ENCODE assay signal across 8 cellular contexts in the genomic region with DNA sequence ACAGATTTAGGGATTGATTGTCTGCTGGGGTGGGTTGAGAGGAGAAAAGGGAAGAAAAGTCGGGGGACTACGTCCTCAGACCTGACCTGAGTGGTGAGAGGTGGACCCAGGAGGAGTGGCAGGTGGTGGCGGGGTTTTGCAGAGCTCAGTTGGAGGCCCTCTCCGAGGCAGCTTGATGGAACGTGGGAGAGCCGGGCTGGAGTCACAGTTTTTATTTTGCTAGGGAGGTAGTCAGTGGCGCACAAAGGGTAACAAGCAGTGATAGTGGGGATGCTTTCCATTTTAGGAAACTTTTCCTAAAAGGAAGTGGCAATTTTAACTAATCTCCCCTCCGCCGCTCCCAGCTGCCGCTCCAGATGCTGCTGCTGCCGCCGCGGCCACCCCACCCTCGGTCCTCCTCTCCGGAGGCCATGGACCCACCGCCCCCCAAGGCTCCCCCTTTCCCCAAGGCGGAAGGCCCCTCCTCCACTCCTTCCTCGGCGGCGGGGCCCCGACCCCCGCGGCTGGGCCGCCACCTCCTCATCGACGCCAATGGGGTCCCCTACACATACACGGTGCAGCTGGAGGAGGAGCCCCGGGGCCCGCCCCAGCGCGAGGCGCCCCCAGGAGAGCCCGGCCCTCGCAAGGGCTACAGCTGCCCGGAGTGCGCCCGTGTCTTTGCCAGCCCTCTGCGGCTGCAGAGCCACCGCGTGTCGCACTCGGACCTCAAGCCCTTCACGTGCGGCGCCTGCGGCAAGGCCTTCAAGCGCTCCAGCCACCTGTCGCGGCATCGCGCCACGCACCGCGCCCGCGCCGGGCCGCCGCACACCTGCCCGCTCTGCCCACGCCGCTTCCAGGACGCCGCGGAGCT. TPM values are rescaled to one million over a fixed set of nuclear protein-coding genes. Genes with fewer than 3 reads are reported as not detected.
DNase-seq lines count a peak whose midpoint lies in the region; ATAC-seq and TF ChIP-seq lines count a peak whose summit lies in the region.

No MANE protein-coding gene starts in this region.

- H3K4me3 Mint-ChIP-seq in T-cell = peak overlapping the region; percentile 83 to 90 (median 88)
- H3K4me3 Mint-ChIP-seq in endodermal cell = peak overlapping the region; percentile 90
- peak overlapping the region; percentile 96 for H3K4me3 Mint-ChIP-seq in natural killer cell

- peaks cover 0 to 2% of the 10 kb centered on the region in 2 donors for H3K27me3 Mint-ChIP-seq in T-cell
- no peaks in the 10 kb centered on the region for H3K27me3 Mint-ChIP-seq in endodermal cell (ENCODE audit: insufficient read depth)
- H3K27me3 Mint-ChIP-seq in natural killer cell (ENCODE audit: low read depth in 2 of 2) = no peaks in the 10 kb centered on the region

- H3K4me1 Mint-ChIP-seq in T-cell = peaks cover 52 to 67% (median 63%) of the 10 kb centered on the region in 3 donors
- peaks cover 16% of the 10 kb centered on the region for H3K4me1 Mint-ChIP-seq in endodermal cell
- H3K4me1 Mint-ChIP-seq in natural killer cell = peaks cover 36 to 54% of the 10 kb centered on the region in 2 donors

- intact Hi-C loops in natural killer cell (cut with micrococcal nuclease) = loop anchor here (2.0 to 5.0 kb wide), 2 partner anchors 35 to 62 kb away; partner anchors contain the start of genes ZNF579 and ZNF865

- H3K9ac ChIP-seq in endodermal cell (ENCODE audit: extremely low read depth, low read length, poor library complexity, severe bottlenecking) = peak overlapping the region; percentile 55

- H3K4me1 ChIP-seq in endodermal cell (ENCODE audit: control insufficient read depth, insufficient read depth, low read length) = peaks cover 11% of the 10 kb centered on the region

- H3K27ac Mint-ChIP-seq in T-cell (peak overlapping the region; percentile 96 to 98), endodermal cell (peak overlapping the region; percentile 88), natural killer cell (peak overlapping the region; percentile 80 to 96)

- H3K9me3 Mint-ChIP-seq in T-cell (no peaks in the 10 kb centered on the region), endodermal cell (peaks cover 5% of the 10 kb centered on the region), natural killer cell (no peaks in the 10 kb centered on the region)

- POLR2A ChIA-PET in T-cell (lab: Charles Lee) = no interaction called here

- CTCF ChIA-PET in T-cell (lab: Charles Lee) = interaction anchor here in 1 of 2 donors (1.5 to 1.7 kb wide), 2 partner anchors 9 to 12 kb away, joined by 4 read pairs; partner anchors contain the start of gene U2AF2

- peak; percentile 16 for ATAC-seq in GM21723 (IDR thresholded peaks at IDR 0.05; ENCODE audit: unreplicated experiment)
- peak; percentile 8 to 21 (median 18) for ATAC-seq in T-cell (replicated peaks in 1 of 4)
- no peak for ATAC-seq in natural killer cell
- no peak for ATAC-seq in HG03139 (IDR thresholded peaks at IDR 0.05; ENCODE audit: unreplicated experiment)

- H3K4me3 ChIP-seq in AG10803 (ENCODE audit: low read length) (peak overlapping the region; percentile 70), endodermal cell (ENCODE audit: low read length) (peak overlapping the region; percentile 92)

- H3K36me3 Mint-ChIP-seq in T-cell = peaks cover 15% of the 10 kb centered on the region
- peaks cover 34% of the 10 kb centered on the region for H3K36me3 Mint-ChIP-seq in endodermal cell (ENCODE audit: low read depth)
- no peaks in the 10 kb centered on the region for H3K36me3 Mint-ChIP-seq in natural killer cell

- no peak overlapping the region for H3K27ac ChIP-seq in endodermal cell (ENCODE audit: low read depth, low read length)

- WGBS in endodermal cell (ENCODE audit: insufficient coverage in 1 of 2, insufficient read length in 1 of 2), 2 experiments = 2 to 4% methylated on average over 9 to 65 of the region's 65 CpGs

- no peaks in the 10 kb centered on the region for H3K27me3 ChIP-seq in endodermal cell (ENCODE audit: control insufficient read depth, insufficient read depth, low read length, poor library complexity, severe bottlenecking)

- peaks cover 14% of the 10 kb centered on the region for H3K36me3 ChIP-seq in endodermal cell (ENCODE audit: control insufficient read depth, insufficient read depth, low read length)

- DNase-seq in AG10803 (ENCODE audit: low read depth) = no peak
- DNase-seq in T-cell = peak in 4 of 34 experiments; percentile 30 to 47 (median 37)
- DNase-seq in endodermal cell = peak; percentile 69
- DNase-seq in natural killer cell = no peak
- no peak for DNase-seq in COR-L47 (lab: John Stamatoyannopoulos, UW)
- DNase-seq in GM19240 (ENCODE audit: insufficient read length, low spot score) = no peak

- no peaks in the 10 kb centered on the region for H3K9me3 ChIP-seq in endodermal cell (ENCODE audit: control insufficient read depth, low read length)

- no peak for TF ChIP-seq CTCF in AG10803 (conservative IDR thresholded peaks at IDR 0.05; ENCODE audit: low read length)
- TF ChIP-seq CTCF in endodermal cell (conservative IDR thresholded peaks at IDR 0.05) = no peak
- TF ChIP-seq CTCF in natural killer cell (IDR thresholded peaks at IDR 0.05) = no peak

RNA-seq across cellular contexts. Expression of gene ZNF581, which starts 1.1 kb away (rescaled TPM):
- 10 to 100 TPM; 26.4 to 38.7 (median 31.9) TPM for total RNA-seq in T-cell
- total RNA-seq in endodermal cell = 10 to 100 TPM; 47.2 to 48.7 TPM
- 41.7 TPM for polyA plus RNA-seq in endodermal cell (2013, experiment 1 of 2)
- 38.5 TPM for polyA plus RNA-seq in endodermal cell (2013, experiment 2 of 2)
- total RNA-seq in natural killer cell = 10 to 100 TPM; 15.4 to 21.9 (median 19.0) TPM

RNA-seq across cellular contexts. Expression of gene ZNF580, which starts 1.6 kb away (rescaled TPM):
- total RNA-seq in T-cell = 100 to 1,000 TPM in 2 of 5 donors, 10 to 100 TPM in 3; 44.6 to 116 (median 94.2) TPM
- total RNA-seq in endodermal cell = 10 to 100 TPM; 27.3 to 38.6 TPM
- 35.6 TPM for polyA plus RNA-seq in endodermal cell (2013, experiment 1 of 2)
- 31.7 TPM for polyA plus RNA-seq in endodermal cell (2013, experiment 2 of 2)
- total RNA-seq in natural killer cell = 10 to 100 TPM; 38.0 to 46.0 (median 40.0) TPM

RNA-seq across cellular contexts. Expression of gene CCDC106, which starts 5.6 kb away (rescaled TPM):
- total RNA-seq in T-cell (1 to 10 TPM; 1.7 to 4.7 (median 3.8) TPM), endodermal cell (10 to 100 TPM; 18.0 to 24.9 TPM), natural killer cell (1 to 10 TPM; 2.0 to 3.2 (median 3.2) TPM)
- polyA plus RNA-seq in endodermal cell (2013, experiment 1 of 2) = 16.2 TPM
- 14.6 TPM for polyA plus RNA-seq in endodermal cell (2013, experiment 2 of 2)

RNA-seq across cellular contexts. Expression of gene U2AF2, which starts 12.5 kb away (rescaled TPM):
- total RNA-seq in T-cell (100 to 1,000 TPM; 254 to 310 (median 303) TPM), endodermal cell (100 to 1,000 TPM; 264 to 293 TPM), natural killer cell (100 to 1,000 TPM; 304 to 322 (median 321) TPM)
- polyA plus RNA-seq in endodermal cell (2013, experiment 1 of 2) = 180 TPM
- polyA plus RNA-seq in endodermal cell (2013, experiment 2 of 2) = 161 TPM

RNA-seq across cellular contexts. Expression of gene ZNF784, which starts 18.0 kb away (rescaled TPM):
- total RNA-seq in T-cell (10 to 100 TPM in 2 of 5 donors, 1 to 10 TPM in 3; 7.2 to 13.3 (median 8.2) TPM), endodermal cell (10 to 100 TPM in 1 of 2 donors, 1 to 10 TPM in 1; 7.2 to 10.7 TPM), natural killer cell (1 to 10 TPM; 6.4 to 7.9 (median 7.1) TPM)
- polyA plus RNA-seq in endodermal cell (2013, experiment 1 of 2) = 15.0 TPM
- 13.7 TPM for polyA plus RNA-seq in endodermal cell (2013, experiment 2 of 2)

Comparison
In these comparisons a context has a peak if more than half of its experiments do, and no peak if none do; other contexts are left out.
1. ATAC-seq: peak in GM21723 (single experiment) and T-cell (4 of 4); none in natural killer cell (0 of 3) and HG03139 (single experiment).
2. Peak in every context shown above with its lines, with median percentiles within 50 percentile points of each other: H3K27ac Mint-ChIP-seq and H3K4me3 Mint-ChIP-seq.